Comparison of ENCODE assay signal across 2 cellular contexts in genomic region chr14:82482345-82482744, GRCh38.
TF ChIP-seq lines count a peak whose summit lies in the region.

No MANE protein-coding gene starts in this region.

TF ChIP-seq in HepG2, 621 proteins besides CTCF, POLR2A, EP300 and RAD21:
- TF ChIP-seq GATA4 (IDR thresholded peaks at IDR 0.05; ENCODE audit: borderline replicate concordance, low read depth), result no peak
- no peak for TF ChIP-seq CHCHD3 (CRISPR knock-in tag; IDR thresholded peaks at IDR 0.05)
- no peak for TF ChIP-seq ARHGAP35 (CRISPR knock-in tag; IDR thresholded peaks at IDR 0.05; ENCODE audit: borderline replicate concordance)
- TF ChIP-seq ZBTB25 (CRISPR knock-in tag; IDR thresholded peaks at IDR 0.05), result no peak
- peak; percentile 86 for TF ChIP-seq MAFF (IDR thresholded peaks at IDR 0.05; ENCODE audit: low read depth, low read length)
- no peak for TF ChIP-seq MED13 (CRISPR knock-in tag; IDR thresholded peaks at IDR 0.05)
- no peak for TF ChIP-seq U2AF1 (optimal IDR thresholded peaks at IDR 0.05; ENCODE audit: low read depth, low read length)
- peak; percentile 62 to 91 for TF ChIP-seq MAFK (conservative IDR thresholded peaks at IDR 0.05 in 1 of 2, IDR thresholded peaks at IDR 0.05 in 1 of 2; ENCODE audit: low read length in 2 of 2)
- no peak for TF ChIP-seq NR2F1 (CRISPR knock-in tag; IDR thresholded peaks at IDR 0.05)
- no peak for TF ChIP-seq HNF1B (CRISPR knock-in tag; IDR thresholded peaks at IDR 0.05)
- TF ChIP-seq, protein P1, sequence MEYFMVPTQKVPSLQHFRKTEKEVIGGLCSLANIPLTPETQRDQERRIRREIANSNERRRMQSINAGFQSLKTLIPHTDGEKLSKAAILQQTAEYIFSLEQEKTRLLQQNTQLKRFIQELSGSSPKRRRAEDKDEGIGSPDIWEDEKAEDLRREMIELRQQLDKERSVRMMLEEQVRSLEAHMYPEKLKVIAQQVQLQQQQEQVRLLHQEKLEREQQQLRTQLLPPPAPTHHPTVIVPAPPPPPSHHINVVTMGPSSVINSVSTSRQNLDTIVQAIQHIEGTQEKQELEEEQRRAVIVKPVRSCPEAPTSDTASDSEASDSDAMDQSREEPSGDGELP (IDR thresholded peaks at IDR 0.05; ENCODE audit: borderline replicate concordance, low read depth), result no peak
- no peak for TF ChIP-seq MBD4 (IDR thresholded peaks at IDR 0.05; ENCODE audit: borderline replicate concordance, low read length)
- TF ChIP-seq MXD4 (CRISPR knock-in tag; IDR thresholded peaks at IDR 0.05), result no peak

TF ChIP-seq in H1, 55 proteins besides CTCF, POLR2A, EP300 and RAD21:
- TF ChIP-seq KDM1A (IDR thresholded peaks at IDR 0.05; ENCODE audit: borderline replicate concordance, low read length), result no peak
- no peak for TF ChIP-seq SRF (IDR thresholded peaks at IDR 0.05; ENCODE audit: low read depth, low read length)
- TF ChIP-seq MAFK (IDR thresholded peaks at IDR 0.05; ENCODE audit: low read depth, low read length), result peak; percentile 65; the same call in 1 of the 2 replicates
